ENCODE assay signal across 23 cellular contexts in the genomic region with DNA sequence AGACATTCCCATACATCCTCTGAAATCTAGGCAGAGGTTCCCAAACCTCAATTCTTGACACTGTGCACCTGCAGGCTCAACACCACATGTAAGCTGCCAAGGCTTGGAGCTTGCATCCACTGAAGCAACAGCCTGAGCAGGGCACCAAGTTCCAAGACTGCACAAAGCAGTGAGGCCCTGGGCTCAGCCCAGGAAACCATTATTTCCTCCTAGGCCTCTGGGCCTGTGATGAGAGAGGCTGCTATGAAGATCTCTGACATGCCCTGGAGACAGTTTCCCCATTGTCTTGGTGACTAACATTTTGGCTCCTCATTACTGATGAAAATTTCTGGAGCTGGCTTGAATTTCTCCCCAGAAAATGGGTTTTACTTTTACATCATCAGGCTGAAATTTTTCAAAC.
A peak's percentile ranks its signal among the peaks of the same experiment; 100 is the strongest.
DNase-seq lines count a peak whose midpoint lies in the region; ATAC-seq, FAIRE-seq and TF ChIP-seq lines count a peak whose summit lies in the region.
"Had no signal": no experiment of that assay in that cellular context is flagged by ENCODE, and none has a peak within 500 bp of the region (broad histone marks: within the 10 kb centered on the region; RNA-seq: fewer than 3 reads in every experiment).

No MANE protein-coding gene starts in this region.

- peaks cover 30% of the 10 kb centered on the region for H3K9me3 Mint-ChIP-seq in endodermal cell

- H3K36me3 ChIP-seq in HEK293 (ENCODE audit: control insufficient read depth in 2 of 2, insufficient read depth in 1 of 2, low read length in 2 of 2): no peaks in the 10 kb centered on the region
- H3K36me3 ChIP-seq in endodermal cell (ENCODE audit: control insufficient read depth, insufficient read depth, low read length): no peaks in the 10 kb centered on the region
- no peaks in the 10 kb centered on the region for H3K36me3 ChIP-seq in mucosa of descending colon (ENCODE audit: low read depth)
- H3K36me3 ChIP-seq: BLaER1 treated with 17β-estradiol and CSF1 and Interleukin-3, amounts not matched to agents 10 nM and 100 nM had no signal

- H3K4me1 ChIP-seq in A549 (no peaks in the 10 kb centered on the region), HEK293 (ENCODE audit: control insufficient read depth, insufficient read depth, low read length) (no peaks in the 10 kb centered on the region), endodermal cell (ENCODE audit: control insufficient read depth, insufficient read depth, low read length) (no peaks in the 10 kb centered on the region), mucosa of descending colon (ENCODE audit: low read depth) (no peaks in the 10 kb centered on the region)
- H3K4me1 ChIP-seq: BLaER1 treated with 17β-estradiol and CSF1 and Interleukin-3, amounts not matched to agents 10 nM and 100 nM; Caco-2 had no signal

- H3K4me2 ChIP-seq in A549: no peak overlapping the region
- H3K4me2 ChIP-seq: BLaER1 treated with 17β-estradiol and CSF1 and Interleukin-3, amounts not matched to agents 10 nM and 100 nM had no signal

- no peak overlapping the region for H3K4me3 Mint-ChIP-seq in endodermal cell
- H3K4me3 Mint-ChIP-seq: B cell; CD4-positive, alpha-beta T cell; CD8-positive, alpha-beta T cell had no signal

- ATAC-seq in A549: no peak
- ATAC-seq in mucosa of descending colon: no peak
- ATAC-seq: CD8-positive, alpha-beta T cell had no signal

- TF ChIP-seq CTCF in A549 (IDR thresholded peaks at IDR 0.05) (no peak), HEK293 (tag by site-specific recombination; IDR thresholded peaks at IDR 0.05) (no peak), endodermal cell (conservative IDR thresholded peaks at IDR 0.05) (no peak), mucosa of descending colon (IDR thresholded peaks at IDR 0.05) (no peak)

- H3K4me1 Mint-ChIP-seq in endodermal cell: no peaks in the 10 kb centered on the region
- H3K4me1 Mint-ChIP-seq: B cell had no signal

- no peak overlapping the region for H3K9ac ChIP-seq in endodermal cell (ENCODE audit: extremely low read depth, low read length, poor library complexity, severe bottlenecking)
- H3K9ac ChIP-seq: BLaER1 treated with 17β-estradiol and CSF1 and Interleukin-3, amounts not matched to agents 10 nM and 100 nM had no signal

- CTCF ChIA-PET in A549 (lab: Yijun Ruan, JAX): interaction anchor here (0.7 kb wide), 1 partner anchor 11 kb away, joined by 3 read pairs; no protein-coding TSS in a partner anchor
- CTCF ChIA-PET in HEK293 (lab: Yijun Ruan, JAX): no interaction called here

- H3K27me3 ChIP-seq in endodermal cell (ENCODE audit: control insufficient read depth, insufficient read depth, low read length, poor library complexity, severe bottlenecking): no peaks in the 10 kb centered on the region
- H3K27me3 ChIP-seq: BLaER1 treated with 17β-estradiol and CSF1 and Interleukin-3, amounts not matched to agents 10 nM and 100 nM had no signal

- no peak for TF ChIP-seq EP300 in A549 (IDR thresholded peaks at IDR 0.05)

- H3K27ac Mint-ChIP-seq in endodermal cell: no peak overlapping the region
- H3K27ac Mint-ChIP-seq: B cell; CD4-positive, alpha-beta T cell; CD8-positive, alpha-beta T cell had no signal

- no peak for TF ChIP-seq POLR2A in A549 (IDR thresholded peaks at IDR 0.05; ENCODE audit: low read length)

- no peaks in the 10 kb centered on the region for H3K27me3 Mint-ChIP-seq in endodermal cell (ENCODE audit: insufficient read depth)
- H3K27me3 Mint-ChIP-seq: CD4-positive, alpha-beta T cell had no signal

- POLR2A ChIA-PET in A549 (lab: Yijun Ruan, JAX) (no interaction called here), HEK293 (lab: Yijun Ruan, JAX) (no interaction called here)

- DNase-seq in A549 (ENCODE audit: low read depth in 1 of 2, low spot score in 1 of 2) (no peak), OCI-M1 (lab: John Stamatoyannopoulos, UW) (peak; percentile 23), endodermal cell (no peak), mucosa of descending colon (no peak), T-helper 1 cell (no peak), cardiac septum (ENCODE audit: low spot score) (no peak)
- DNase-seq: 8988T; AML-193; Caco-2; Calu3; CD4-positive, alpha-beta T cell; CD8-positive, alpha-beta T cell; DMS79 treated with DMSO at 0.1 percent for 48 hours; GF-D8 had no signal

- no peak for FAIRE-seq in A549 (lab: Jason Lieb, UNC)
- FAIRE-seq: A204.1, D721Med, G401.6, GM12891, GM19239 had no signal

- H3K27ac ChIP-seq in A549: no peak overlapping the region
- H3K27ac ChIP-seq in HEK293 (ENCODE audit: extremely low read depth, low read depth, low read length): no peak overlapping the region
- no peak overlapping the region for H3K27ac ChIP-seq in endodermal cell (ENCODE audit: low read depth, low read length)
- H3K27ac ChIP-seq: BLaER1 treated with 17β-estradiol and CSF1 and Interleukin-3, amounts not matched to agents 10 nM and 100 nM; C4-2B had no signal

- no peak for TF ChIP-seq RAD21 in A549 (conservative IDR thresholded peaks at IDR 0.05 in 1 of 2, IDR thresholded peaks at IDR 0.05 in 1 of 2)

- no peaks in the 10 kb centered on the region for H3K36me3 Mint-ChIP-seq in endodermal cell (ENCODE audit: low read depth)
- H3K36me3 Mint-ChIP-seq: CD8-positive, alpha-beta T cell had no signal

- H3K4me3 ChIP-seq in A549: no peak overlapping the region
- no peak overlapping the region for H3K4me3 ChIP-seq in HEK293 (ENCODE audit: low read depth, low read length)
- H3K4me3 ChIP-seq in endodermal cell (ENCODE audit: low read length): peak overlapping the region; percentile 16
- H3K4me3 ChIP-seq in mucosa of descending colon: no peak overlapping the region
- H3K4me3 ChIP-seq: BLaER1 treated with 17β-estradiol and CSF1 and Interleukin-3, amounts not matched to agents 10 nM and 100 nM had no signal

- intact Hi-C loops in mucosa of descending colon (cut with DNase I, micrococcal nuclease) (no loop called here), cardiac septum (cut with DNase I) (no loop called here)

- H3K9me3 ChIP-seq in A549: no peaks in the 10 kb centered on the region
- no peaks in the 10 kb centered on the region for H3K9me3 ChIP-seq in HEK293 (ENCODE audit: control insufficient read depth, insufficient read depth, low read depth, low read length)
- peaks cover 29% of the 10 kb centered on the region for H3K9me3 ChIP-seq in endodermal cell (ENCODE audit: control insufficient read depth, low read length)
- H3K9me3 ChIP-seq in mucosa of descending colon: peaks cover 10% of the 10 kb centered on the region
- H3K9me3 ChIP-seq: Caco-2 had no signal

TF ChIP-seq in A549, 52 proteins besides CTCF, POLR2A, EP300 and RAD21:
- TF ChIP-seq ZNF302 (CRISPR knock-in tag; IDR thresholded peaks at IDR 0.05) (no peak), ZFP36 (IDR thresholded peaks at IDR 0.05; ENCODE audit: borderline replicate concordance, partially characterized antibody) (peak; percentile 68), BHLHE40 (IDR thresholded peaks at IDR 0.05; ENCODE audit: low read depth, low read length) (no peak), ESRRA (IDR thresholded peaks at IDR 0.05; ENCODE audit: borderline replicate concordance, low read length) (no peak), E2F6 (IDR thresholded peaks at IDR 0.05; ENCODE audit: borderline replicate concordance, low read depth) (no peak)
TF ChIP-seq in A549: peak in this region for 1.

TF ChIP-seq in HEK293, 187 proteins besides CTCF, POLR2A, EP300 and RAD21:
- TF ChIP-seq SETDB1 (IDR thresholded peaks at IDR 0.05; ENCODE audit: insufficient read length, low read length) (peak; percentile 76), ZNF585B (tag by site-specific recombination; IDR thresholded peaks at IDR 0.05) (peak; percentile 91), ZBTB44 (tag by site-specific recombination; IDR thresholded peaks at IDR 0.05) (no peak)
